In genomic region chr11:73313652-73314051, GRCh38 we compare ENCODE assay signal across 11 cellular contexts. TPM values are rescaled to one million over a fixed set of nuclear protein-coding genes. Genes with fewer than 3 reads are reported as not detected.
DNase-seq lines count a peak whose midpoint lies in the region; ATAC-seq and TF ChIP-seq lines count a peak whose summit lies in the region.
"Had no signal": no experiment of that assay in that cellular context is flagged by ENCODE, and none has a peak within 500 bp of the region (broad histone marks: within the 10 kb centered on the region; RNA-seq: fewer than 3 reads in every experiment).

No MANE protein-coding gene starts in this region.

- in situ Hi-C loops in GM23248 (cut with MboI): no loop called here

- intact Hi-C loops in right cardiac atrium (cut with DNase I) (no loop called here), head of caudate nucleus (cut with DNase I) (no loop called here)

- DNase-seq in GM23248 (peak; percentile 53), right cardiac atrium (no peak), globus pallidus (ENCODE audit: low spot score) (no peak), NCI-H2171 (lab: John Stamatoyannopoulos, UW) (no peak), head of caudate nucleus (no peak)
- DNase-seq: SHP77; stimulated activated CD4-positive, alpha-beta T cell treated with anti-CD3 and anti-CD28 coated beads, Interleukin-1b, Interleukin-23, amount 100 ng/mL, for 48 hours had no signal

- ATAC-seq in right cardiac atrium: no peak
- no peak for ATAC-seq in stimulated activated memory B cell treated with anti-CD40 and anti-IgM and Interleukin-4, amounts not matched to agents 10 μg/mL and 1 μg/mL and 100 μg/mL, for 72 hours
- no peak for ATAC-seq in HG03095 (IDR thresholded peaks at IDR 0.05; ENCODE audit: unreplicated experiment)

- TF ChIP-seq CTCF in WI38 (IDR thresholded peaks at IDR 0.05; ENCODE audit: low read depth, low read length): no peak

- H3K79me2 ChIP-seq in GM23248 (ENCODE audit: insufficient read depth): peaks cover 94% of the 10 kb centered on the region

- no peaks in the 10 kb centered on the region for H3K27me3 Mint-ChIP-seq in stimulated activated memory B cell treated with anti-CD40 and anti-IgM and Interleukin-4, amounts not matched to agents 10 μg/mL and 1 μg/mL and 100 μg/mL, for 72 hours

- H3K27me3 ChIP-seq in GM23248 (replicated peaks; ENCODE audit: insufficient read depth) (no peaks in the 10 kb centered on the region), right cardiac atrium (ENCODE audit: control insufficient read depth, insufficient read depth) (no peaks in the 10 kb centered on the region)

- 0 out of 2 replicates have a peak, but pooled peaks cover 5% of the 10 kb centered on the region for H4K20me1 ChIP-seq in GM23248 (ENCODE audit: insufficient read depth)

- H3K9ac ChIP-seq in GM23248: peak overlapping the region; percentile 75
- H3K9ac ChIP-seq: KMS-11 had no signal

- no peaks in the 10 kb centered on the region for H3K9me3 ChIP-seq in GM23248 (ENCODE audit: low read depth)
- H3K9me3 ChIP-seq in right cardiac atrium (ENCODE audit: control insufficient read depth, low read length): no peaks in the 10 kb centered on the region

- H3K4me1 ChIP-seq in GM23248 (ENCODE audit: insufficient read depth) (peaks cover 60% of the 10 kb centered on the region), right cardiac atrium (ENCODE audit: control insufficient read depth, insufficient read depth, low read length) (peaks cover 45% of the 10 kb centered on the region)

- no peak overlapping the region for H2AFZ ChIP-seq in GM23248

- H3K9me2 ChIP-seq in GM23248 (ENCODE audit: insufficient read depth): no peaks in the 10 kb centered on the region

- H3K4me3 ChIP-seq in GM23248 (peak overlapping the region; percentile 76), WI38 (ENCODE audit: low read depth, low read length) (peak overlapping the region; percentile 84), right cardiac atrium (ENCODE audit: low read length) (no peak overlapping the region)

- no peaks in the 10 kb centered on the region for H3K36me3 ChIP-seq in GM23248 (ENCODE audit: low read depth)

- H3K27ac ChIP-seq in GM23248 (peak overlapping the region; percentile 78), right cardiac atrium (ENCODE audit: low read length) (peak overlapping the region; percentile 94)
- H3K27ac ChIP-seq: KMS-11 had no signal

- WGBS in GM23248 (ENCODE audit: low coverage in 1 of 2, low lambda C conversion rate in 2 of 2, missing lambda C conversion rate in 2 of 2), 2 experiments: 25 to 68% methylated on average over 1 of the region's 1 CpG
- WGBS in right cardiac atrium: 40% methylated on average over 1 of the region's 1 CpG

- peaks cover 12% of the 10 kb centered on the region for H3F3A ChIP-seq in GM23248 (ENCODE audit: insufficient read depth)

- peak overlapping the region; percentile 62 for H3K27ac Mint-ChIP-seq in stimulated activated memory B cell treated with anti-CD40 and anti-IgM and Interleukin-4, amounts not matched to agents 10 μg/mL and 1 μg/mL and 100 μg/mL, for 72 hours

- peaks cover 47% of the 10 kb centered on the region for H3K36me3 Mint-ChIP-seq in stimulated activated memory B cell treated with anti-CD40 and anti-IgM and Interleukin-4, amounts not matched to agents 10 μg/mL and 1 μg/mL and 100 μg/mL, for 72 hours

- peaks cover 63% of the 10 kb centered on the region for H3K4me1 Mint-ChIP-seq in stimulated activated memory B cell treated with anti-CD40 and anti-IgM and Interleukin-4, amounts not matched to agents 10 μg/mL and 1 μg/mL and 100 μg/mL, for 72 hours

- peak overlapping the region; percentile 65 for H3K4me3 Mint-ChIP-seq in stimulated activated memory B cell treated with anti-CD40 and anti-IgM and Interleukin-4, amounts not matched to agents 10 μg/mL and 1 μg/mL and 100 μg/mL, for 72 hours

- H3K4me2 ChIP-seq in GM23248 (ENCODE audit: unreplicated experiment): peak overlapping the region; percentile 86
- H3K4me2 ChIP-seq: KMS-11 had no signal

- H3K9me3 Mint-ChIP-seq in stimulated activated memory B cell treated with anti-CD40 and anti-IgM and Interleukin-4, amounts not matched to agents 10 μg/mL and 1 μg/mL and 100 μg/mL, for 72 hours: no peaks in the 10 kb centered on the region

RNA-seq across cellular contexts. Expression of gene ARHGEF17, which starts 5.6 kb away (rescaled TPM):
- 23.5 and 24.2 TPM in 2 replicates for total RNA-seq in GM23248 (2014; rRNA removed; shearing (Covaris generic))
- polyA plus RNA-seq in GM23248 (2016; fragmentation: Nextera tagmentation; extraction: Ambion mirVana): 15.3 and 16.5 TPM in 2 replicates
- total RNA-seq in right cardiac atrium: 10 to 100 TPM; 47.6 to 53.8 (median 49.3) TPM
- polyA plus RNA-seq in right cardiac atrium: 34.0 TPM

RNA-seq across cellular contexts. Expression of gene P2RY6, which starts 41.5 kb away (rescaled TPM):
- total RNA-seq in GM23248 (2014; rRNA removed; shearing (Covaris generic)): 0.76 TPM in 1 of 2 replicates, not detected in the other
- polyA plus RNA-seq in GM23248 (2016; fragmentation: Nextera tagmentation; extraction: Ambion mirVana) (0.99 and 1.5 TPM in 2 replicates), right cardiac atrium (0.70 TPM)
- 1 to 10 TPM in 3 of 4 donors, under 1 TPM in 1; 0.96 to 2.7 (median 2.0) TPM for total RNA-seq in right cardiac atrium
